Comparison of ENCODE assay signal across 19 cellular contexts in genomic region chr13:107842562-107843180, GRCh38.
DNase-seq lines count a peak whose midpoint lies in the region; ATAC-seq, FAIRE-seq and TF ChIP-seq lines count a peak whose summit lies in the region.
"Had no signal": no experiment of that assay in that cellular context is flagged by ENCODE, and none has a peak within 500 bp of the region (broad histone marks: within the 10 kb centered on the region; RNA-seq: fewer than 3 reads in every experiment).

No MANE protein-coding gene starts in this region.

- H3K79me2 ChIP-seq in endothelial cell of umbilical vein (ENCODE audit: control insufficient read depth, insufficient read depth, low read length) = no peaks in the 10 kb centered on the region
- peaks cover 40% of the 10 kb centered on the region for H3K79me2 ChIP-seq in osteoblast (ENCODE audit: insufficient read depth, low read length)

- no peaks in the 10 kb centered on the region for H3K27me3 ChIP-seq in RWPE2 (ENCODE audit: insufficient read depth, poor library complexity, severe bottlenecking)
- no peaks in the 10 kb centered on the region for H3K27me3 ChIP-seq in endothelial cell of umbilical vein (ENCODE audit: control insufficient read depth in 2 of 2, insufficient read depth in 2 of 2, low read length in 2 of 2)
- no peaks in the 10 kb centered on the region for H3K27me3 ChIP-seq in osteoblast (ENCODE audit: insufficient read depth, low read length)
- H3K27me3 ChIP-seq: colonic mucosa, spleen had no signal

- dilution Hi-C loops in endothelial cell of umbilical vein (cut with MboI; ENCODE audit: extremely low pct_ligation_motif_present, low sequenced_read_pairs) = no loop called here

- H3K27me3 Mint-ChIP-seq in T-helper 2 cell treated with Interferon-gamma antibody and Interleukin-4, amounts not matched to agents 5 μg/mL and 100 μg/mL, for 36 hours (ENCODE audit: low read depth) = no peaks in the 10 kb centered on the region
- H3K27me3 Mint-ChIP-seq in activated T-cell treated with anti-CD3 and anti-CD28 coated beads, Interleukin-2, amount 50 U/mL, for 4 hours (ENCODE audit: low read depth) = no peaks in the 10 kb centered on the region
- H3K27me3 Mint-ChIP-seq: activated B cell treated with CpG ODN at 0.5 μM for 24 hours, B cell, memory B cell, progenitor cell of endocrine pancreas had no signal

- H3K9me3 ChIP-seq in RWPE2 (ENCODE audit: severe bottlenecking) (no peaks in the 10 kb centered on the region), endothelial cell of umbilical vein (replicated peaks; ENCODE audit: control insufficient read depth, insufficient read depth, low read length) (no peaks in the 10 kb centered on the region), osteoblast (ENCODE audit: low read depth, low read length) (no peaks in the 10 kb centered on the region)
- H3K9me3 ChIP-seq: colonic mucosa, spleen had no signal

- peaks cover 3% of the 10 kb centered on the region for H3K4me1 ChIP-seq in RWPE2 (ENCODE audit: insufficient read depth, poor library complexity, severe bottlenecking)
- H3K4me1 ChIP-seq in endothelial cell of umbilical vein (ENCODE audit: control insufficient read depth, extremely low read depth, insufficient read depth, low read length) = peaks cover 5% of the 10 kb centered on the region
- peaks cover 8% of the 10 kb centered on the region for H3K4me1 ChIP-seq in osteoblast (ENCODE audit: insufficient read depth, low read length)
- H3K4me1 ChIP-seq: colonic mucosa, spleen had no signal

- no peak overlapping the region for H3K4me3 Mint-ChIP-seq in T-helper 2 cell treated with Interferon-gamma antibody and Interleukin-4, amounts not matched to agents 5 μg/mL and 100 μg/mL, for 36 hours
- H3K4me3 Mint-ChIP-seq in activated T-cell treated with anti-CD3 and anti-CD28 coated beads, Interleukin-2, amount 50 U/mL, for 4 hours = no peak overlapping the region
- H3K4me3 Mint-ChIP-seq: activated B cell treated with CpG ODN at 0.5 μM for 24 hours, B cell, memory B cell, natural killer cell had no signal

- peak; percentile 74 for ATAC-seq in RWPE2 (ENCODE audit: low read depth)
- ATAC-seq in activated T-cell treated with anti-CD3 and anti-CD28 coated beads, Interleukin-2, amount 50 U/mL, for 4 hours = no peak
- ATAC-seq: natural killer cell had no signal

- H3K4me1 Mint-ChIP-seq in T-helper 2 cell treated with Interferon-gamma antibody and Interleukin-4, amounts not matched to agents 5 μg/mL and 100 μg/mL, for 36 hours (ENCODE audit: low read depth) = no peaks in the 10 kb centered on the region
- H3K4me1 Mint-ChIP-seq in activated T-cell treated with anti-CD3 and anti-CD28 coated beads, Interleukin-2, amount 50 U/mL, for 4 hours (ENCODE audit: low read depth) = no peaks in the 10 kb centered on the region
- H3K4me1 Mint-ChIP-seq: activated B cell treated with CpG ODN at 0.5 μM for 24 hours, B cell, memory B cell, natural killer cell had no signal

- POLR2A ChIA-PET in endothelial cell of umbilical vein (lab: Charles Lee) = no interaction called here

- CTCF ChIA-PET in endothelial cell of umbilical vein (lab: Charles Lee) = interaction anchor here (0.8 to 1.1 kb wide), 2 partner anchors 12 kb away, joined by 3 read pairs; no protein-coding TSS in a partner anchor

- H3K27ac ChIP-seq in RWPE2 (ENCODE audit: poor library complexity, severe bottlenecking) (no peak overlapping the region), endothelial cell of umbilical vein (ENCODE audit: insufficient read depth, low read depth, low read length) (no peak overlapping the region), osteoblast (ENCODE audit: low read depth, low read length) (no peak overlapping the region)
- H3K27ac ChIP-seq: colonic mucosa, spleen had no signal

- intact Hi-C loops in endothelial cell of umbilical vein (cut with micrococcal nuclease) = no loop called here

- no peaks in the 10 kb centered on the region for H3K36me3 Mint-ChIP-seq in T-helper 2 cell treated with Interferon-gamma antibody and Interleukin-4, amounts not matched to agents 5 μg/mL and 100 μg/mL, for 36 hours (ENCODE audit: low read depth)
- no peaks in the 10 kb centered on the region for H3K36me3 Mint-ChIP-seq in activated T-cell treated with anti-CD3 and anti-CD28 coated beads, Interleukin-2, amount 50 U/mL, for 4 hours (ENCODE audit: insufficient read depth)
- H3K36me3 Mint-ChIP-seq: memory B cell, natural killer cell had no signal

- DNase-seq in HCEC 1CT (peak; percentile 88), RWPE2 (ENCODE audit: low spot score) (no peak), endothelial cell of umbilical vein (ENCODE audit: low read depth, low spot score) (peak; percentile 48), osteoblast (ENCODE audit: insufficient read length, low spot score, missing footprints) (no peak), erythroblast (lab: John Stamatoyannopoulos, UW) (no peak)
- DNase-seq in T-helper 2 cell treated with Interferon-gamma antibody and Interleukin-4, amounts not matched to agents 5 μg/mL and 100 μg/mL, for 36 hours (ENCODE audit: low spot score) = no peak
- no peak for DNase-seq in activated CD4-positive, alpha-beta T cell treated with anti-CD3 and anti-CD28 coated beads, Interleukin-2, amount 50 U/mL, for 1 hour
- DNase-seq in activated T-cell treated with anti-CD3 and anti-CD28 coated beads, Interleukin-2, amount 50 U/mL, for 4 hours = no peak
- DNase-seq: activated B cell treated with CpG ODN at 0.5 μM for 24 hours, colonic mucosa, GF-D8, islet precursor cell, natural killer cell, spleen had no signal

- no TSS peak for BruUV-seq in endothelial cell of umbilical vein (replicated peaks; lab: Mats Ljungman, UMichigan)

- H3K36me3 ChIP-seq in RWPE2 (ENCODE audit: low read depth) (no peaks in the 10 kb centered on the region), endothelial cell of umbilical vein (ENCODE audit: control insufficient read depth in 2 of 2, extremely low read depth in 1 of 2, insufficient read depth in 2 of 2, low read length in 2 of 2) (no peaks in the 10 kb centered on the region), osteoblast (ENCODE audit: insufficient read depth, low read length) (no peaks in the 10 kb centered on the region)
- H3K36me3 ChIP-seq: colonic mucosa, spleen had no signal

- no peaks in the 10 kb centered on the region for H3K9me3 Mint-ChIP-seq in T-helper 2 cell treated with Interferon-gamma antibody and Interleukin-4, amounts not matched to agents 5 μg/mL and 100 μg/mL, for 36 hours
- no peaks in the 10 kb centered on the region for H3K9me3 Mint-ChIP-seq in activated T-cell treated with anti-CD3 and anti-CD28 coated beads, Interleukin-2, amount 50 U/mL, for 4 hours
- H3K9me3 Mint-ChIP-seq: activated B cell treated with CpG ODN at 0.5 μM for 24 hours; activated T-helper 2 cell treated with anti-CD3 and anti-CD28 coated beads, Interferon-gamma antibody, Interleukin-2, Interleukin-4, amounts not matched to agents 10 μg/mL and 5 μg/mL and 100 μg/mL, durations not matched to agents 14 hours and 24 hours and 36 hours; memory B cell had no signal

- FAIRE-seq in endothelial cell of umbilical vein (lab: Jason Lieb, UNC) = peak; percentile 70
- FAIRE-seq: D721Med had no signal

- H3K9me1 ChIP-seq in endothelial cell of umbilical vein (replicated peaks; ENCODE audit: control insufficient read depth, extremely low read depth, insufficient read depth, low read length) = no peaks in the 10 kb centered on the region

- no peak overlapping the region for H3K4me2 ChIP-seq in endothelial cell of umbilical vein (ENCODE audit: insufficient read depth, low read length)
- H3K4me2 ChIP-seq in osteoblast (ENCODE audit: insufficient read depth, low read length) = peak overlapping the region; percentile 22

- TF ChIP-seq POLR2A in endothelial cell of umbilical vein (IDR thresholded peaks at IDR 0.05; ENCODE audit: low read depth, low read length) = no peak
- no peak for TF ChIP-seq POLR2A in erythroblast (IDR thresholded peaks at IDR 0.05; ENCODE audit: low read length)

- H2AFZ ChIP-seq in endothelial cell of umbilical vein (ENCODE audit: low read depth, low read length) (no peak overlapping the region), osteoblast (ENCODE audit: low read length) (no peak overlapping the region)

- TF ChIP-seq CTCF in RWPE2 (IDR thresholded peaks at IDR 0.05; ENCODE audit: poor library complexity, severe bottlenecking) (no peak), endothelial cell of umbilical vein (IDR thresholded peaks at IDR 0.05; ENCODE audit: extremely low read depth in 1 of 2, insufficient read depth in 1 of 2, low read depth in 1 of 2, low read length in 2 of 2) (no peak), osteoblast (IDR thresholded peaks at IDR 0.05; ENCODE audit: extremely low read depth, low read depth, low read length) (no peak)

- H3K9ac ChIP-seq in endothelial cell of umbilical vein (replicated peaks; ENCODE audit: extremely low read depth, insufficient read depth, low read length) = no peak overlapping the region

- H3K4me3 ChIP-seq in RWPE2 (ENCODE audit: severe bottlenecking) (no peak overlapping the region), endothelial cell of umbilical vein (replicated peaks in 1 of 3; ENCODE audit: insufficient read depth in 1 of 3, low read depth in 1 of 3, low read length in 3 of 3) (no peak overlapping the region), osteoblast (ENCODE audit: insufficient read depth, low read length) (no peak overlapping the region)
- H3K4me3 ChIP-seq: colonic mucosa, spleen had no signal

- no peak overlapping the region for H3K27ac Mint-ChIP-seq in T-helper 2 cell treated with Interferon-gamma antibody and Interleukin-4, amounts not matched to agents 5 μg/mL and 100 μg/mL, for 36 hours
- H3K27ac Mint-ChIP-seq: activated B cell treated with CpG ODN at 0.5 μM for 24 hours; activated T-helper 2 cell treated with anti-CD3 and anti-CD28 coated beads, Interferon-gamma antibody, Interleukin-2, Interleukin-4, amounts not matched to agents 10 μg/mL and 5 μg/mL and 100 μg/mL, durations not matched to agents 14 hours and 24 hours and 36 hours; B cell; memory B cell; natural killer cell; progenitor cell of endocrine pancreas had no signal

- no peaks in the 10 kb centered on the region for H4K20me1 ChIP-seq in endothelial cell of umbilical vein (replicated peaks; ENCODE audit: control insufficient read depth, extremely low read depth, insufficient read depth, low read length)
- H4K20me1 ChIP-seq in osteoblast (ENCODE audit: insufficient read depth, low read length) = peaks cover 6% of the 10 kb centered on the region

TF ChIP-seq in endothelial cell of umbilical vein, 7 proteins besides CTCF, POLR2A, EP300 and RAD21 (continues in another document):
- TF ChIP-seq FOS (IDR thresholded peaks at IDR 0.05; ENCODE audit: borderline replicate concordance, insufficient read depth, low read length) = peak; percentile 12
- peak; percentile 4 for TF ChIP-seq JUN (IDR thresholded peaks at IDR 0.05; ENCODE audit: borderline replicate concordance, insufficient read depth, insufficient read length, low read depth)
- TF ChIP-seq GATA2 (IDR thresholded peaks at IDR 0.05; ENCODE audit: insufficient read depth, insufficient read length, low read depth, low read length) = peak; percentile 80
- no peak for TF ChIP-seq MYC (IDR thresholded peaks at IDR 0.05; ENCODE audit: low read depth, low read length)
- TF ChIP-seq MAX (IDR thresholded peaks at IDR 0.05; ENCODE audit: insufficient read depth, insufficient read length) = no peak

Comparison
In these comparisons a context has a peak if more than half of its experiments do, and no peak if none do; other contexts are left out.
1. DNase-seq: peak in HCEC 1CT (single experiment) and endothelial cell of umbilical vein (single experiment); none in RWPE2 (single experiment), osteoblast (single experiment), T-helper 2 cell treated with Interferon-gamma antibody and Interleukin-4, amounts not matched to agents 5 μg/mL and 100 μg/mL, for 36 hours (single experiment), activated CD4-positive, alpha-beta T cell treated with anti-CD3 and anti-CD28 coated beads, Interleukin-2, amount 50 U/mL, for 1 hour (single experiment), activated T-cell treated with anti-CD3 and anti-CD28 coated beads, Interleukin-2, amount 50 U/mL, for 4 hours (single experiment) and erythroblast (0 of 2).